14 cellular contexts compared by ENCODE assay signal in genomic region chr17:18089613-18090012, GRCh38. TPM values are rescaled to one million over a fixed set of nuclear protein-coding genes. Genes with fewer than 3 reads are reported as not detected.
DNase-seq lines count a peak whose midpoint lies in the region; ATAC-seq, FAIRE-seq and TF ChIP-seq lines count a peak whose summit lies in the region.
"Had no signal": no experiment of that assay in that cellular context is flagged by ENCODE, and none has a peak within 500 bp of the region (broad histone marks: within the 10 kb centered on the region; RNA-seq: fewer than 3 reads in every experiment).

No MANE protein-coding gene starts in this region.

- H3K4me2 ChIP-seq in HepG2 (ENCODE audit: low read depth, low read length): no peak overlapping the region

- TF ChIP-seq CTCF in HepG2 (CRISPR knock-in tag; IDR thresholded peaks at IDR 0.05) (no peak), right lobe of liver (IDR thresholded peaks at IDR 0.05) (no peak), activated B cell treated with CpG ODN at 0.5 μM for 24 hours (IDR thresholded peaks at IDR 0.05) (no peak), glutamatergic neuron (IDR thresholded peaks at IDR 0.05; ENCODE audit: partially characterized antibody, unreplicated experiment) (no peak)

- no peak for TF ChIP-seq POLR2A in HepG2 (IDR thresholded peaks at IDR 0.05; ENCODE audit: insufficient read depth in 1 of 2, low read depth in 2 of 2, low read length in 2 of 2)
- no peak for TF ChIP-seq POLR2A in right lobe of liver (IDR thresholded peaks at IDR 0.05)

- intact Hi-C loops in HepG2 (cut with micrococcal nuclease; ENCODE audit: unreplicated experiment): no loop called here
- intact Hi-C loops in right lobe of liver (cut with DNase I): no loop called here
- intact Hi-C loops in activated B cell treated with CpG ODN at 0.5 μM for 24 hours (cut with micrococcal nuclease): loop anchor here (5.0 kb wide), 1 partner anchor 337 kb away; no protein-coding TSS in a partner anchor

- H3K4me1 Mint-ChIP-seq in activated B cell treated with CpG ODN at 0.5 μM for 24 hours (peaks cover 26% of the 10 kb centered on the region), glutamatergic neuron (ENCODE audit: low read depth, unreplicated experiment) (peaks cover 10% of the 10 kb centered on the region)

- H3K27ac Mint-ChIP-seq in activated B cell treated with CpG ODN at 0.5 μM for 24 hours (peak overlapping the region; percentile 74), glutamatergic neuron (ENCODE audit: unreplicated experiment) (no peak overlapping the region)

- peak overlapping the region; percentile 50 for H3K4me3 Mint-ChIP-seq in activated B cell treated with CpG ODN at 0.5 μM for 24 hours
- H3K4me3 Mint-ChIP-seq in glutamatergic neuron (ENCODE audit: unreplicated experiment): peak overlapping the region; percentile 45

- FAIRE-seq in HepG2 (lab: Jason Lieb, UNC): no peak
- FAIRE-seq: frontal cortex, urothelium cell line had no signal

- ATAC-seq in HepG2 (no peak), right lobe of liver (no peak), activated B cell treated with CpG ODN at 0.5 μM for 24 hours (ENCODE audit: low read depth) (no peak)

- CTCF ChIA-PET in HepG2 (lab: Yijun Ruan, JAX; ENCODE audit: low intra/inter-chr PET ratio, low total read pairs): no interaction called here
- CTCF ChIA-PET in activated B cell treated with CpG ODN at 0.5 μM for 24 hours (lab: Charles Lee): no interaction called here

- POLR2A ChIA-PET in HepG2 (lab: Yijun Ruan, JAX) (interaction anchor here (2.1 kb wide), 1 partner anchor 93 kb away, joined by 5 read pairs; the partner anchor contains the start of gene ALKBH5), activated B cell treated with CpG ODN at 0.5 μM for 24 hours (lab: Charles Lee) (interaction anchor here (0.6 kb wide), 1 partner anchor 56 kb away, joined by 3 read pairs; no protein-coding TSS in a partner anchor)

- 90% methylated on average over 2 of the region's 2 CpGs for WGBS in HepG2 (ENCODE audit: low lambda C conversion rate)
- WGBS in right lobe of liver (ENCODE audit: insufficient coverage, low coverage, low lambda C conversion rate, missing lambda C conversion rate): 100% methylated on average over 2 of the region's 2 CpGs

- in situ Hi-C loops in HepG2 (cut with HindIII; ENCODE audit: extremely low pct_ligation_motif_present, low pct_unique_long_range_greater_than_20kb): no loop called here

- no TSS peak for BruUV-seq in HepG2 (replicated peaks; lab: Mats Ljungman, UMichigan)

- H3K27ac ChIP-seq in HepG2 (ENCODE audit: extremely low read length, insufficient read depth, low read length) (no peak overlapping the region), right lobe of liver (no peak overlapping the region)

- H3K27me3 ChIP-seq in HepG2 (ENCODE audit: control insufficient read depth in 1 of 2, insufficient read depth in 2 of 2, low read length in 2 of 2) (peaks cover 0 to 3% of the 10 kb centered on the region in 2 experiments; a peak in 1 of 5 replicates), right lobe of liver (no peaks in the 10 kb centered on the region)

- H3K9me3 ChIP-seq in HepG2 (ENCODE audit: low read length) (no peaks in the 10 kb centered on the region), right lobe of liver (no peaks in the 10 kb centered on the region)

- TF ChIP-seq EP300 in HepG2 (IDR thresholded peaks at IDR 0.05; ENCODE audit: low read depth in 2 of 2, low read length in 2 of 2): no peak
- TF ChIP-seq EP300 in HepG2 (CRISPR knock-in tag; IDR thresholded peaks at IDR 0.05; ENCODE audit: borderline replicate concordance): no peak

- H4K20me1 ChIP-seq in HepG2 (ENCODE audit: insufficient read depth, low read length): no peaks in the 10 kb centered on the region

- H3K9me3 Mint-ChIP-seq in activated B cell treated with CpG ODN at 0.5 μM for 24 hours (no peaks in the 10 kb centered on the region), glutamatergic neuron (ENCODE audit: unreplicated experiment) (peaks cover 5% of the 10 kb centered on the region)

- no peak overlapping the region for H3K9ac ChIP-seq in HepG2 (ENCODE audit: insufficient read depth, low read depth, low read length)

- TF ChIP-seq RAD21 in HepG2 (CRISPR knock-in tag; IDR thresholded peaks at IDR 0.05): no peak

- peaks cover 0 to 2% of the 10 kb centered on the region in 2 experiments; a peak in 4 of 5 replicates for H3K36me3 ChIP-seq in HepG2 (replicated peaks in 1 of 2; ENCODE audit: control insufficient read depth in 1 of 2, insufficient read depth in 2 of 2, low read length in 2 of 2)
- H3K36me3 ChIP-seq in right lobe of liver: peaks cover 0 to 11% (median 4%) of the 10 kb centered on the region in 4 donors

- H2AFZ ChIP-seq in HepG2 (ENCODE audit: low read length): no peak overlapping the region

- DNase-seq in HepG2 (ENCODE audit: low spot score): no peak
- no peak for DNase-seq in right lobe of liver
- no peak for DNase-seq in activated B cell treated with CpG ODN at 0.5 μM for 24 hours
- no peak for DNase-seq in glutamatergic neuron
- no peak for DNase-seq in NK-92 treated with Interleukin-12 subunit alpha and Interleukin-12 subunit beta, amount 100 ng/mL, for 24 hours (lab: John Stamatoyannopoulos, UW)
- no peak for DNase-seq in NCI-H345 (lab: John Stamatoyannopoulos, UW)
- no peak for DNase-seq in NCI-H69 (lab: John Stamatoyannopoulos, UW)
- no peak for DNase-seq in occipital lobe (lab: John Stamatoyannopoulos, UW)
- DNase-seq: NCI-H1930; NCI-H748 treated with DMSO at 0.1 percent for 48 hours; Right ventricle myocardium superior; stimulated activated CD8-positive, alpha-beta memory T cell treated with anti-CD3 and anti-CD28 coated beads, Interleukin-4, amount 100 ng/mL, for 48 hours had no signal

- H3K27me3 Mint-ChIP-seq in activated B cell treated with CpG ODN at 0.5 μM for 24 hours (no peaks in the 10 kb centered on the region), glutamatergic neuron (ENCODE audit: unreplicated experiment) (peaks cover 4% of the 10 kb centered on the region)

- H3K79me2 ChIP-seq in HepG2 (ENCODE audit: insufficient read depth, low read length): peaks cover 16% of the 10 kb centered on the region

- H3K36me3 Mint-ChIP-seq in activated B cell treated with CpG ODN at 0.5 μM for 24 hours (ENCODE audit: low read depth) (peaks cover 42% of the 10 kb centered on the region), glutamatergic neuron (ENCODE audit: unreplicated experiment) (peaks cover 5% of the 10 kb centered on the region)

- no peak overlapping the region for H3K4me3 ChIP-seq in HepG2 (replicated peaks in 1 of 3; ENCODE audit: insufficient read depth in 1 of 3, low read depth in 2 of 3, low read length in 3 of 3)
- H3K4me3 ChIP-seq in right lobe of liver: no peak overlapping the region

- H3K4me1 ChIP-seq in HepG2 (ENCODE audit: insufficient read depth, low read length) (peaks cover 24% of the 10 kb centered on the region), right lobe of liver (peaks cover 0 to 13% (median 0%) of the 10 kb centered on the region in 4 donors)

RNA-seq across cellular contexts. Expression of gene DRG2, which starts 1.9 kb away (rescaled TPM):
- total RNA-seq in HepG2 (2016; rRNA removed; fragmentation: Illumina TruSeq; extraction: Trizol) (23.0 and 26.6 TPM in 2 replicates), right lobe of liver (10 to 100 TPM; 10.4 to 28.8 (median 17.3) TPM), activated B cell treated with CpG ODN at 0.5 μM for 24 hours (55.7 and 67.1 TPM in 2 replicates), glutamatergic neuron (ENCODE audit: unreplicated experiment) (37.1 TPM), occipital lobe (14.3 TPM)
- 34.5 and 35.0 TPM in 2 replicates for total RNA-seq in HepG2 (2016; cell fraction: cytosol; rRNA removed; fragmentation: Illumina TruSeq; extraction: Trizol; ENCODE audit: low read depth)
- 19.6 and 31.0 TPM in 2 replicates for total RNA-seq in HepG2 (2016; cell fraction: insoluble cytoplasmic fraction; rRNA removed; fragmentation: Illumina TruSeq; extraction: Trizol)
- total RNA-seq in HepG2 (2016; cell fraction: membrane; rRNA removed; fragmentation: Illumina TruSeq; extraction: Trizol): 18.9 and 21.9 TPM in 2 replicates
- total RNA-seq in HepG2 (2016; cell fraction: nucleus; rRNA removed; fragmentation: Illumina TruSeq; extraction: Trizol): 27.8 and 29.3 TPM in 2 replicates
- polyA plus RNA-seq in HepG2 (2011; rRNA removed): 20.1 and 24.9 TPM in 2 replicates
- polyA plus RNA-seq in HepG2 (2011; cell fraction: cytosol; rRNA removed): 16.7 and 20.6 TPM in 2 replicates
- 78.3 and 80.8 TPM in 2 replicates for polyA plus RNA-seq in HepG2 (2011; cell fraction: nucleus; rRNA removed)
- 18.5 and 21.7 TPM in 2 replicates for polyA plus RNA-seq in HepG2 (2012)
- 7.5 and 8.3 TPM in 2 replicates for polyA plus RNA-seq in HepG2 (2016; cell fraction: cytosol; fragmentation: Illumina TruSeq; extraction: Trizol; ENCODE audit: low read depth)
- 19.2 and 22.3 TPM in 2 replicates for polyA plus RNA-seq in HepG2 (2016; cell fraction: insoluble cytoplasmic fraction; fragmentation: Illumina TruSeq; extraction: Trizol; ENCODE audit: low read depth)
- 10.0 and 11.1 TPM in 2 replicates for polyA plus RNA-seq in HepG2 (2016; cell fraction: membrane; fragmentation: Illumina TruSeq; extraction: Trizol; ENCODE audit: low read depth)
- polyA plus RNA-seq in HepG2 (2016; cell fraction: nucleus; fragmentation: Illumina TruSeq; extraction: Trizol; ENCODE audit: insufficient read depth, low read depth): 47.8 and 50.0 TPM in 2 replicates
- polyA minus RNA-seq in HepG2 (2011; rRNA and poly(A)+ RNA removed; ENCODE audit: low replicate concordance): 43.9 and 69.9 TPM in 2 replicates
- polyA minus RNA-seq in HepG2 (2011; cell fraction: cytosol; rRNA and poly(A)+ RNA removed): 10.0 and 13.9 TPM in 2 replicates
- 46.6 and 47.5 TPM in 2 replicates for polyA minus RNA-seq in HepG2 (2011; cell fraction: nucleus; rRNA and poly(A)+ RNA removed)

RNA-seq across cellular contexts. Expression of gene MYO15A, which starts 18.9 kb away (rescaled TPM):
- total RNA-seq in HepG2 (2016; rRNA removed; fragmentation: Illumina TruSeq; extraction: Trizol) (0.07 and 0.18 TPM in 2 replicates), right lobe of liver (1 to 10 TPM in 4 of 6 experiments, under 1 TPM in 2; 0.19 to 6.2 (median 1.5) TPM), activated B cell treated with CpG ODN at 0.5 μM for 24 hours (0.73 and 1.3 TPM in 2 replicates), glutamatergic neuron (ENCODE audit: unreplicated experiment) (4.0 TPM), occipital lobe (2.0 TPM)
- not detected in 2 replicates for total RNA-seq in HepG2 (2016; cell fraction: cytosol; rRNA removed; fragmentation: Illumina TruSeq; extraction: Trizol; ENCODE audit: low read depth)
- 0.11 TPM in 1 of 2 replicates, not detected in the other for total RNA-seq in HepG2 (2016; cell fraction: insoluble cytoplasmic fraction; rRNA removed; fragmentation: Illumina TruSeq; extraction: Trizol)
- not detected in 2 replicates for total RNA-seq in HepG2 (2016; cell fraction: membrane; rRNA removed; fragmentation: Illumina TruSeq; extraction: Trizol)
- not detected in 2 replicates for total RNA-seq in HepG2 (2016; cell fraction: nucleus; rRNA removed; fragmentation: Illumina TruSeq; extraction: Trizol)
- polyA plus RNA-seq in HepG2 (2011; rRNA removed): 0.20 and 0.35 TPM in 2 replicates
- 0.01 and 0.04 TPM in 2 replicates for polyA plus RNA-seq in HepG2 (2011; cell fraction: cytosol; rRNA removed)
- polyA plus RNA-seq in HepG2 (2011; cell fraction: nucleus; rRNA removed): 2.3 and 2.8 TPM in 2 replicates
- 0.23 and 0.32 TPM in 2 replicates for polyA plus RNA-seq in HepG2 (2012)
- polyA plus RNA-seq in HepG2 (2016; cell fraction: cytosol; fragmentation: Illumina TruSeq; extraction: Trizol; ENCODE audit: low read depth): not detected in 2 replicates
- not detected in 2 replicates for polyA plus RNA-seq in HepG2 (2016; cell fraction: insoluble cytoplasmic fraction; fragmentation: Illumina TruSeq; extraction: Trizol; ENCODE audit: low read depth)
- polyA plus RNA-seq in HepG2 (2016; cell fraction: membrane; fragmentation: Illumina TruSeq; extraction: Trizol; ENCODE audit: low read depth): not detected in 2 replicates
- 0.56 and 0.60 TPM in 2 replicates for polyA plus RNA-seq in HepG2 (2016; cell fraction: nucleus; fragmentation: Illumina TruSeq; extraction: Trizol; ENCODE audit: insufficient read depth, low read depth)
- polyA minus RNA-seq in HepG2 (2011; rRNA and poly(A)+ RNA removed; ENCODE audit: low replicate concordance): 0.02 and 0.28 TPM in 2 replicates
- polyA minus RNA-seq in HepG2 (2011; cell fraction: cytosol; rRNA and poly(A)+ RNA removed): not detected in 2 replicates
- 0.52 and 0.75 TPM in 2 replicates for polyA minus RNA-seq in HepG2 (2011; cell fraction: nucleus; rRNA and poly(A)+ RNA removed)

RNA-seq across cellular contexts. Expression of gene GID4, which starts 50.4 kb away (rescaled TPM):
- 4.3 and 5.5 TPM in 2 replicates for total RNA-seq in HepG2 (2016; rRNA removed; fragmentation: Illumina TruSeq; extraction: Trizol)
- 2.5 and 4.3 TPM in 2 replicates for total RNA-seq in HepG2 (2016; cell fraction: cytosol; rRNA removed; fragmentation: Illumina TruSeq; extraction: Trizol; ENCODE audit: low read depth)
- 4.4 and 4.8 TPM in 2 replicates for total RNA-seq in HepG2 (2016; cell fraction: insoluble cytoplasmic fraction; rRNA removed; fragmentation: Illumina TruSeq; extraction: Trizol)
- total RNA-seq in HepG2 (2016; cell fraction: membrane; rRNA removed; fragmentation: Illumina TruSeq; extraction: Trizol): 6.5 and 7.9 TPM in 2 replicates
- total RNA-seq in HepG2 (2016; cell fraction: nucleus; rRNA removed; fragmentation: Illumina TruSeq; extraction: Trizol): 2.7 and 3.1 TPM in 2 replicates
- polyA plus RNA-seq in HepG2 (2011; rRNA removed): 4.7 and 6.1 TPM in 2 replicates
- 2.8 and 3.4 TPM in 2 replicates for polyA plus RNA-seq in HepG2 (2011; cell fraction: cytosol; rRNA removed)
- 4.1 and 4.6 TPM in 2 replicates for polyA plus RNA-seq in HepG2 (2011; cell fraction: nucleus; rRNA removed)
- 8.4 and 8.9 TPM in 2 replicates for polyA plus RNA-seq in HepG2 (2012)
- 7.0 and 8.5 TPM in 2 replicates for polyA plus RNA-seq in HepG2 (2016; cell fraction: cytosol; fragmentation: Illumina TruSeq; extraction: Trizol; ENCODE audit: low read depth)
- 5.8 and 6.7 TPM in 2 replicates for polyA plus RNA-seq in HepG2 (2016; cell fraction: insoluble cytoplasmic fraction; fragmentation: Illumina TruSeq; extraction: Trizol; ENCODE audit: low read depth)
- polyA plus RNA-seq in HepG2 (2016; cell fraction: membrane; fragmentation: Illumina TruSeq; extraction: Trizol; ENCODE audit: low read depth): 7.0 and 8.2 TPM in 2 replicates
- 4.4 and 6.0 TPM in 2 replicates for polyA plus RNA-seq in HepG2 (2016; cell fraction: nucleus; fragmentation: Illumina TruSeq; extraction: Trizol; ENCODE audit: insufficient read depth, low read depth)
- 8.2 and 20.5 TPM in 2 replicates for polyA minus RNA-seq in HepG2 (2011; rRNA and poly(A)+ RNA removed; ENCODE audit: low replicate concordance)
- polyA minus RNA-seq in HepG2 (2011; cell fraction: cytosol; rRNA and poly(A)+ RNA removed): 3.7 and 4.2 TPM in 2 replicates
- 6.4 and 10.4 TPM in 2 replicates for polyA minus RNA-seq in HepG2 (2011; cell fraction: nucleus; rRNA and poly(A)+ RNA removed)
- 1 to 10 TPM; 4.8 to 6.1 (median 5.3) TPM for total RNA-seq in right lobe of liver
- 6.8 and 7.3 TPM in 2 replicates for total RNA-seq in activated B cell treated with CpG ODN at 0.5 μM for 24 hours
- total RNA-seq in glutamatergic neuron (ENCODE audit: unreplicated experiment): 8.2 TPM
- 9.0 TPM for total RNA-seq in occipital lobe

RNA-seq across cellular contexts. Expression of gene ATPAF2, which starts 50.6 kb away (rescaled TPM):
- total RNA-seq in HepG2 (2016; rRNA removed; fragmentation: Illumina TruSeq; extraction: Trizol): 14.2 and 15.0 TPM in 2 replicates
- 8.8 and 12.0 TPM in 2 replicates for total RNA-seq in HepG2 (2016; cell fraction: cytosol; rRNA removed; fragmentation: Illumina TruSeq; extraction: Trizol; ENCODE audit: low read depth)
- 14.9 and 18.9 TPM in 2 replicates for total RNA-seq in HepG2 (2016; cell fraction: insoluble cytoplasmic fraction; rRNA removed; fragmentation: Illumina TruSeq; extraction: Trizol)
- 9.7 and 14.4 TPM in 2 replicates for total RNA-seq in HepG2 (2016; cell fraction: membrane; rRNA removed; fragmentation: Illumina TruSeq; extraction: Trizol)
- total RNA-seq in HepG2 (2016; cell fraction: nucleus; rRNA removed; fragmentation: Illumina TruSeq; extraction: Trizol): 12.8 and 14.7 TPM in 2 replicates
- 16.0 and 16.5 TPM in 2 replicates for polyA plus RNA-seq in HepG2 (2011; rRNA removed)
- 8.0 and 9.7 TPM in 2 replicates for polyA plus RNA-seq in HepG2 (2011; cell fraction: cytosol; rRNA removed)
- polyA plus RNA-seq in HepG2 (2011; cell fraction: nucleus; rRNA removed): 46.6 and 61.0 TPM in 2 replicates
- 10.3 and 10.4 TPM in 2 replicates for polyA plus RNA-seq in HepG2 (2012)
- polyA plus RNA-seq in HepG2 (2016; cell fraction: cytosol; fragmentation: Illumina TruSeq; extraction: Trizol; ENCODE audit: low read depth): 8.0 and 11.6 TPM in 2 replicates
- 19.2 and 26.7 TPM in 2 replicates for polyA plus RNA-seq in HepG2 (2016; cell fraction: insoluble cytoplasmic fraction; fragmentation: Illumina TruSeq; extraction: Trizol; ENCODE audit: low read depth)
- 11.3 and 19.5 TPM in 2 replicates for polyA plus RNA-seq in HepG2 (2016; cell fraction: membrane; fragmentation: Illumina TruSeq; extraction: Trizol; ENCODE audit: low read depth)
- 37.0 and 37.2 TPM in 2 replicates for polyA plus RNA-seq in HepG2 (2016; cell fraction: nucleus; fragmentation: Illumina TruSeq; extraction: Trizol; ENCODE audit: insufficient read depth, low read depth)
- polyA minus RNA-seq in HepG2 (2011; rRNA and poly(A)+ RNA removed; ENCODE audit: low replicate concordance): 18.0 and 28.2 TPM in 2 replicates
- polyA minus RNA-seq in HepG2 (2011; cell fraction: cytosol; rRNA and poly(A)+ RNA removed): 7.1 and 8.4 TPM in 2 replicates
- polyA minus RNA-seq in HepG2 (2011; cell fraction: nucleus; rRNA and poly(A)+ RNA removed): 23.1 and 28.8 TPM in 2 replicates
- total RNA-seq in right lobe of liver: 10 to 100 TPM; 17.2 to 21.0 (median 19.2) TPM
- total RNA-seq in activated B cell treated with CpG ODN at 0.5 μM for 24 hours: 60.7 and 69.1 TPM in 2 replicates
- total RNA-seq in glutamatergic neuron (ENCODE audit: unreplicated experiment): 34.7 TPM
- 27.6 TPM for total RNA-seq in occipital lobe
